Comparison of ENCODE assay signal across 16 cellular contexts in genomic region chr13:37319041-37319443, GRCh38.
"Had no signal": no experiment of that assay in that cellular context is flagged by ENCODE, and none has a peak within 500 bp of the region (broad histone marks: within the 10 kb centered on the region; RNA-seq: fewer than 3 reads in every experiment).

No MANE protein-coding gene starts in this region.

- DNase-seq: activated CD4-positive, alpha-beta T cell treated with anti-CD3 and anti-CD28 coated beads for 1 hour; activated effector memory CD4-positive, alpha-beta T cell treated with anti-CD3 and anti-CD28 coated beads, Interleukin-2, amount 50 U/mL, for 16 hours; activated naive CD4-positive, alpha-beta T cell treated with anti-CD3 and anti-CD28 coated beads, Interleukin-2, amount 50 U/mL, for 16 hours; activated T-cell treated with anti-CD3 and anti-CD28 coated beads, Interleukin-2, amount 50 U/mL, for 72 hours; cerebellar nuclear complex; cortex of kidney; foreskin keratinocyte; hypothalamus; kidney; left lung; mammary epithelial cell; occipital lobe; retina; spleen; stimulated activated naive CD4-positive, alpha-beta T cell; WERI-Rb-1 had no signal

- ATAC-seq: activated T-cell treated with anti-CD3 and anti-CD28 coated beads, Interleukin-2, amount 50 U/mL, for 72 hours; foreskin keratinocyte; left lung had no signal

- H3K4me3 Mint-ChIP-seq: activated T-cell treated with anti-CD3 and anti-CD28 coated beads, Interleukin-2, amount 50 U/mL, for 72 hours had no signal

- H3K4me1 ChIP-seq: foreskin keratinocyte, left lung, spleen had no signal

- H3K27me3 ChIP-seq: foreskin keratinocyte, left lung, spleen had no signal

- H3K27ac ChIP-seq: foreskin keratinocyte, left lung, spleen, WERI-Rb-1 had no signal

- H3K27ac Mint-ChIP-seq: activated T-cell treated with anti-CD3 and anti-CD28 coated beads, Interleukin-2, amount 50 U/mL, for 72 hours had no signal

- H3K4me3 ChIP-seq: left lung, spleen had no signal

- H3K36me3 ChIP-seq: left lung, spleen, WERI-Rb-1 had no signal
